26 cellular contexts compared by ENCODE assay signal in genomic region chr13:92317066-92317465, GRCh38.
DNase-seq lines count a peak whose midpoint lies in the region; ATAC-seq and TF ChIP-seq lines count a peak whose summit lies in the region.
"Had no signal": no experiment of that assay in that cellular context is flagged by ENCODE, and none has a peak within 500 bp of the region (broad histone marks: within the 10 kb centered on the region; RNA-seq: fewer than 3 reads in every experiment).

No MANE protein-coding gene starts in this region.

- no peak overlapping the region for H4K91ac ChIP-seq in mesenchymal stem cell (ENCODE audit: low read length)

- no peak overlapping the region for H3K27ac Mint-ChIP-seq in T-helper 17 cell
- H3K27ac Mint-ChIP-seq: activated CD4-positive, alpha-beta memory T cell treated with anti-CD3 and anti-CD28 coated beads, Interleukin-2, amount 10 ng/mL, durations not matched to agents 7 days and 5 days; GM23338; stimulated activated effector memory CD8-positive, alpha-beta T cell treated with anti-CD3 and anti-CD28 coated beads, Interleukin-12 subunit alpha, Interleukin-12 subunit beta, amount 100 ng/mL, for 72 hours had no signal

- no peaks in the 10 kb centered on the region for H3K79me1 ChIP-seq in mesenchymal stem cell (replicated peaks; ENCODE audit: low read length, poor library complexity, severe bottlenecking)

- H2BK5ac ChIP-seq in mesenchymal stem cell (ENCODE audit: low read depth, low read length, poor library complexity, severe bottlenecking): no peak overlapping the region

- H2BK12ac ChIP-seq in mesenchymal stem cell (ENCODE audit: low read length in 2 of 2): no peak overlapping the region

- no peaks in the 10 kb centered on the region for H3K27me3 Mint-ChIP-seq in T-helper 17 cell
- H3K27me3 Mint-ChIP-seq: activated CD4-positive, alpha-beta memory T cell treated with anti-CD3 and anti-CD28 coated beads, Interleukin-2, amount 10 ng/mL, durations not matched to agents 7 days and 5 days had no signal

- H2AFZ ChIP-seq in mesenchymal stem cell (ENCODE audit: low read depth, low read length): no peak overlapping the region
- H2AFZ ChIP-seq: GM23338 had no signal

- no peak overlapping the region for H3K27ac ChIP-seq in mesenchymal stem cell (ENCODE audit: low read length, poor library complexity, severe bottlenecking)
- H3K27ac ChIP-seq: BLaER1 treated with 17β-estradiol and CSF1 and Interleukin-3, amounts not matched to agents 10 nM and 100 nM; neutrophil; RWPE1; skin epidermis had no signal

- H3K23ac ChIP-seq in mesenchymal stem cell (ENCODE audit: low read length in 2 of 2): no peak overlapping the region

- H3K9me3 ChIP-seq in mesenchymal stem cell (ENCODE audit: control insufficient read depth, low read length): no peaks in the 10 kb centered on the region
- no peaks in the 10 kb centered on the region for H3K9me3 ChIP-seq in T-helper 17 cell (ENCODE audit: control insufficient read depth, low read length, poor library complexity, severe bottlenecking)
- H3K9me3 ChIP-seq: neutrophil had no signal

- no peaks in the 10 kb centered on the region for H3K27me3 ChIP-seq in mesenchymal stem cell (ENCODE audit: control insufficient read depth in 1 of 2, insufficient read depth in 1 of 2, low read length in 2 of 2)
- H3K27me3 ChIP-seq: BLaER1 treated with 17β-estradiol and CSF1 and Interleukin-3, amounts not matched to agents 10 nM and 100 nM; neutrophil had no signal

- 6% methylated on average over 2 of the region's 2 CpGs for WGBS in mesenchymal stem cell

- no peak overlapping the region for H2AK5ac ChIP-seq in mesenchymal stem cell (ENCODE audit: low read length, severe bottlenecking)

- peak; percentile 1 for DNase-seq in EL
- peak; percentile 86 for DNase-seq in RPMI7951 (ENCODE audit: low read depth)
- peak; percentile 63 for DNase-seq in choroid plexus epithelial cell (ENCODE audit: low read depth)
- DNase-seq in mesenchymal stem cell: peak; percentile 49
- no peak for DNase-seq in T-helper 17 cell
- DNase-seq in activated naive CD4-positive, alpha-beta T cell (lab: John Stamatoyannopoulos, UW): no peak
- DNase-seq in 8988T: no peak
- no peak for DNase-seq in midbrain (lab: John Stamatoyannopoulos, UW)
- DNase-seq: activated CD4-positive, alpha-beta memory T cell treated with anti-CD3 and anti-CD28 coated beads, Interleukin-2, amount 10 ng/mL, durations not matched to agents 7 days and 5 days; activated CD4-positive, CD25-positive, alpha-beta regulatory T cell; activated gamma-delta T cell treated with Interleukin-2 at 50 U/mL for 16 hours; amniotic stem cell; effector memory CD4-positive, alpha-beta T cell; glutamatergic neuron; MM.1S; NCI-H1436; NCI-H526 treated with DMSO at 0.1 percent for 48 hours; stimulated activated CD4-positive, alpha-beta T cell treated with anti-CD3 and anti-CD28 coated beads, Interleukin-1b, Interleukin-23, amount 100 ng/mL, for 48 hours had no signal

- no peak overlapping the region for H3K4me3 ChIP-seq in choroid plexus epithelial cell (ENCODE audit: low read depth, low read length)
- no peak overlapping the region for H3K4me3 ChIP-seq in mesenchymal stem cell (ENCODE audit: insufficient read depth in 1 of 2, low read depth in 1 of 2, low read length in 2 of 2)
- H3K4me3 ChIP-seq: BLaER1 treated with 17β-estradiol and CSF1 and Interleukin-3, amounts not matched to agents 10 nM and 100 nM; GM23338; skin epidermis had no signal

- no peak for TF ChIP-seq CTCF in choroid plexus epithelial cell (conservative IDR thresholded peaks at IDR 0.05; ENCODE audit: low read depth, low read length)

- no peak for ATAC-seq in T-helper 17 cell
- ATAC-seq: esophagus mucosa; GM23338; left lobe of liver; stimulated activated effector memory CD8-positive, alpha-beta T cell treated with anti-CD3 and anti-CD28 coated beads, Interleukin-12 subunit alpha, Interleukin-12 subunit beta, amount 100 ng/mL, for 72 hours had no signal

- no peak overlapping the region for H3K14ac ChIP-seq in mesenchymal stem cell (ENCODE audit: low read length in 2 of 2)

- H3K4me2 ChIP-seq in mesenchymal stem cell (ENCODE audit: low read length, poor library complexity, severe bottlenecking): no peak overlapping the region
- H3K4me2 ChIP-seq: BLaER1 treated with 17β-estradiol and CSF1 and Interleukin-3, amounts not matched to agents 10 nM and 100 nM; GM23338 had no signal

- H3K4me1 Mint-ChIP-seq in T-helper 17 cell: no peaks in the 10 kb centered on the region
- H3K4me1 Mint-ChIP-seq: activated CD4-positive, alpha-beta memory T cell treated with anti-CD3 and anti-CD28 coated beads, Interleukin-2, amount 10 ng/mL, durations not matched to agents 7 days and 5 days; GM23338; stimulated activated effector memory CD8-positive, alpha-beta T cell treated with anti-CD3 and anti-CD28 coated beads, Interleukin-12 subunit alpha, Interleukin-12 subunit beta, amount 100 ng/mL, for 72 hours had no signal

- no peaks in the 10 kb centered on the region for H3K36me3 ChIP-seq in mesenchymal stem cell (ENCODE audit: control insufficient read depth in 1 of 2, insufficient read depth in 2 of 2, low read depth in 1 of 2, low read length in 2 of 2)
- H3K36me3 ChIP-seq: BLaER1 treated with 17β-estradiol and CSF1 and Interleukin-3, amounts not matched to agents 10 nM and 100 nM; neutrophil had no signal

- no peak overlapping the region for H2BK15ac ChIP-seq in mesenchymal stem cell (ENCODE audit: low read depth, poor library complexity, severe bottlenecking)

- H3K9ac ChIP-seq in mesenchymal stem cell (ENCODE audit: low read length): no peak overlapping the region
- H3K9ac ChIP-seq: BLaER1 treated with 17β-estradiol and CSF1 and Interleukin-3, amounts not matched to agents 10 nM and 100 nM had no signal

- H3K36me3 Mint-ChIP-seq in T-helper 17 cell (ENCODE audit: low read depth): no peaks in the 10 kb centered on the region
- H3K36me3 Mint-ChIP-seq: stimulated activated effector memory CD8-positive, alpha-beta T cell treated with anti-CD3 and anti-CD28 coated beads, Interleukin-12 subunit alpha, Interleukin-12 subunit beta, amount 100 ng/mL, for 72 hours had no signal

- peaks cover 2% of the 10 kb centered on the region for H3K4me1 ChIP-seq in mesenchymal stem cell (ENCODE audit: control insufficient read depth, insufficient read depth, low read depth, low read length)
- H3K4me1 ChIP-seq: BLaER1 treated with 17β-estradiol and CSF1 and Interleukin-3, amounts not matched to agents 10 nM and 100 nM had no signal

- H3K18ac ChIP-seq in mesenchymal stem cell (ENCODE audit: low read depth in 1 of 2, low read length in 2 of 2): no peak overlapping the region

- H3K4me3 Mint-ChIP-seq in T-helper 17 cell: no peak overlapping the region
- H3K4me3 Mint-ChIP-seq: activated CD4-positive, alpha-beta memory T cell treated with anti-CD3 and anti-CD28 coated beads, Interleukin-2, amount 10 ng/mL, durations not matched to agents 7 days and 5 days; GM23338; stimulated activated effector memory CD8-positive, alpha-beta T cell treated with anti-CD3 and anti-CD28 coated beads, Interleukin-12 subunit alpha, Interleukin-12 subunit beta, amount 100 ng/mL, for 72 hours had no signal

- H3K4ac ChIP-seq in mesenchymal stem cell (ENCODE audit: low read depth in 1 of 2, low read length in 2 of 2): no peak overlapping the region

- no peak overlapping the region for H2BK120ac ChIP-seq in mesenchymal stem cell (ENCODE audit: low read depth, low read length)

- H4K8ac ChIP-seq in mesenchymal stem cell (ENCODE audit: low read length): no peak overlapping the region

Comparison
In these comparisons a context has a peak if more than half of its experiments do, and no peak if none do; other contexts are left out.
1. DNase-seq: peak in EL (single experiment), RPMI7951 (single experiment), choroid plexus epithelial cell (single experiment) and mesenchymal stem cell (single experiment); none in T-helper 17 cell (0 of 3), activated naive CD4-positive, alpha-beta T cell (0 of 4), 8988T (single experiment) and midbrain (single experiment).